In genomic region chr12:4277856-4278581, GRCh38 we compare ENCODE assay signal across 2 cellular contexts.
TF ChIP-seq lines count a peak whose summit lies in the region.

No MANE protein-coding gene starts in this region.

TF ChIP-seq in H1, 55 proteins besides CTCF, POLR2A, EP300 and RAD21:
- no peak for TF ChIP-seq CHD7 (IDR thresholded peaks at IDR 0.05; ENCODE audit: insufficient replicate concordance, low read length)
- TF ChIP-seq SRF (IDR thresholded peaks at IDR 0.05; ENCODE audit: low read depth, low read length): no peak
- TF ChIP-seq POLR2AphosphoS5 (IDR thresholded peaks at IDR 0.05; ENCODE audit: low read depth, low read length): no peak
- no peak for TF ChIP-seq YY1 (IDR thresholded peaks at IDR 0.05; ENCODE audit: low read depth, low read length)
- no peak for TF ChIP-seq GTF2F1 (IDR thresholded peaks at IDR 0.05; ENCODE audit: borderline replicate concordance, low read depth, low read length)
- no peak for TF ChIP-seq TCF12 (IDR thresholded peaks at IDR 0.05; ENCODE audit: low read depth, low read length)
- no peak for TF ChIP-seq NANOG (IDR thresholded peaks at IDR 0.05; ENCODE audit: insufficient read depth, low read depth, low read length, poor library complexity, severe bottlenecking)
- no peak for TF ChIP-seq BCL11A (IDR thresholded peaks at IDR 0.05; ENCODE audit: low read depth in 2 of 2, low read length in 2 of 2)
- no peak for TF ChIP-seq SUZ12 (IDR thresholded peaks at IDR 0.05; ENCODE audit: low read length)

TF ChIP-seq in SK-N-SH, 30 proteins besides CTCF, POLR2A, EP300 and RAD21:
- TF ChIP-seq USF1 (IDR thresholded peaks at IDR 0.05; ENCODE audit: borderline replicate concordance, low read depth) (no peak), RXRA (IDR thresholded peaks at IDR 0.05; ENCODE audit: borderline replicate concordance, low read depth) (no peak), JUND (IDR thresholded peaks at IDR 0.05) (no peak), ELF1 (IDR thresholded peaks at IDR 0.05) (no peak)
TF ChIP-seq in SK-N-SH: peak in this region for 0.
